19 cellular contexts compared by ENCODE assay signal in genomic region chr20:53989401-53989800, GRCh38.
DNase-seq lines count a peak whose midpoint lies in the region; ATAC-seq, FAIRE-seq and TF ChIP-seq lines count a peak whose summit lies in the region.
"Had no signal": no experiment of that assay in that cellular context is flagged by ENCODE, and none has a peak within 500 bp of the region (broad histone marks: within the 10 kb centered on the region; RNA-seq: fewer than 3 reads in every experiment).

No MANE protein-coding gene starts in this region.

- DNase-seq in HepG2 (ENCODE audit: low spot score): no peak
- DNase-seq in right lobe of liver: no peak
- DNase-seq in HTR-8/SVneo (ENCODE audit: insufficient read length, low spot score): no peak
- DNase-seq in sciatic nerve (ENCODE audit: low spot score): no peak
- no peak for DNase-seq in body of pancreas
- no peak for DNase-seq in KG1 (lab: John Stamatoyannopoulos, UW)
- DNase-seq: ACHN; CD4-positive, alpha-beta T cell; CD8-positive, alpha-beta T cell; COR-L47; DMS79 treated with DMSO at 0.1 percent for 48 hours; GF-D8 had no signal

- no peaks in the 10 kb centered on the region for H3K79me2 ChIP-seq in HepG2 (ENCODE audit: insufficient read depth, low read length)

- in situ Hi-C loops in HepG2 (cut with HindIII; ENCODE audit: extremely low pct_ligation_motif_present, low pct_unique_long_range_greater_than_20kb): no loop called here

- H4K20me1 ChIP-seq in HepG2 (ENCODE audit: insufficient read depth, low read length): no peaks in the 10 kb centered on the region
- H4K20me1 ChIP-seq: BLaER1 treated with 17β-estradiol and CSF1 and Interleukin-3, amounts not matched to agents 10 nM and 100 nM had no signal

- no peak overlapping the region for H3K4me2 ChIP-seq in HepG2 (ENCODE audit: low read depth, low read length)
- H3K4me2 ChIP-seq: BLaER1 treated with 17β-estradiol and CSF1 and Interleukin-3, amounts not matched to agents 10 nM and 100 nM had no signal

- H2AFZ ChIP-seq in HepG2 (ENCODE audit: low read length): no peak overlapping the region

- POLR2A ChIA-PET in HepG2 (lab: Yijun Ruan, JAX): no interaction called here

- TF ChIP-seq CTCF in HepG2 (CRISPR knock-in tag; IDR thresholded peaks at IDR 0.05) (no peak), right lobe of liver (IDR thresholded peaks at IDR 0.05) (no peak), body of pancreas (IDR thresholded peaks at IDR 0.05) (no peak)

- WGBS in HepG2 (ENCODE audit: low lambda C conversion rate): 43% methylated on average over 2 of the region's 2 CpGs
- WGBS in right lobe of liver (ENCODE audit: insufficient coverage, low coverage, low lambda C conversion rate, missing lambda C conversion rate): 68% methylated on average over 2 of the region's 2 CpGs
- WGBS in body of pancreas, 2 donors: 74 to 77% methylated on average over 2 of the region's 2 CpGs

- FAIRE-seq in HepG2 (lab: Jason Lieb, UNC) (no peak), HTR-8/SVneo (lab: Jason Lieb, UNC) (peak; percentile 38)
- FAIRE-seq: A204.1, G401.6, GM12891, GM19239 had no signal

- TF ChIP-seq POLR2A in HepG2 (IDR thresholded peaks at IDR 0.05; ENCODE audit: insufficient read depth in 1 of 2, low read depth in 2 of 2, low read length in 2 of 2) (no peak), right lobe of liver (IDR thresholded peaks at IDR 0.05) (no peak), body of pancreas (IDR thresholded peaks at IDR 0.05) (no peak)

- no peak overlapping the region for H3K27ac ChIP-seq in HepG2 (ENCODE audit: extremely low read length, insufficient read depth, low read length)
- H3K27ac ChIP-seq in right lobe of liver: no peak overlapping the region
- no peak overlapping the region for H3K27ac ChIP-seq in body of pancreas
- H3K27ac ChIP-seq: 22Rv1; BLaER1 treated with 17β-estradiol and CSF1 and Interleukin-3, amounts not matched to agents 10 nM and 100 nM; C4-2B had no signal

- no peaks in the 10 kb centered on the region for H3K27me3 ChIP-seq in HepG2 (ENCODE audit: control insufficient read depth in 1 of 2, insufficient read depth in 2 of 2, low read length in 2 of 2)
- H3K27me3 ChIP-seq in right lobe of liver: no peaks in the 10 kb centered on the region
- no peaks in the 10 kb centered on the region for H3K27me3 ChIP-seq in body of pancreas
- H3K27me3 ChIP-seq: BLaER1 treated with 17β-estradiol and CSF1 and Interleukin-3, amounts not matched to agents 10 nM and 100 nM had no signal

- ATAC-seq in HepG2 (no peak), right lobe of liver (no peak), sciatic nerve (peak; percentile 59), body of pancreas (no peak)
- ATAC-seq: CD8-positive, alpha-beta T cell had no signal

- BruUV-seq in HepG2 (replicated peaks; lab: Mats Ljungman, UMichigan): no TSS peak

- TF ChIP-seq RAD21 in HepG2 (CRISPR knock-in tag; IDR thresholded peaks at IDR 0.05): no peak

- TF ChIP-seq EP300 in HepG2 (IDR thresholded peaks at IDR 0.05; ENCODE audit: low read depth in 2 of 2, low read length in 2 of 2): no peak
- no peak for TF ChIP-seq EP300 in HepG2 (CRISPR knock-in tag; IDR thresholded peaks at IDR 0.05; ENCODE audit: borderline replicate concordance)

- H3K36me3 ChIP-seq in HepG2 (replicated peaks in 1 of 2; ENCODE audit: control insufficient read depth in 1 of 2, insufficient read depth in 2 of 2, low read length in 2 of 2) (no peaks in the 10 kb centered on the region), right lobe of liver (no peaks in the 10 kb centered on the region), body of pancreas (replicated peaks in 1 of 2; ENCODE audit: insufficient read depth in 1 of 2, low read depth in 2 of 2) (no peaks in the 10 kb centered on the region)
- H3K36me3 ChIP-seq: BLaER1 treated with 17β-estradiol and CSF1 and Interleukin-3, amounts not matched to agents 10 nM and 100 nM had no signal

- no peaks in the 10 kb centered on the region for H3K4me1 ChIP-seq in HepG2 (ENCODE audit: insufficient read depth, low read length)
- H3K4me1 ChIP-seq in right lobe of liver: no peaks in the 10 kb centered on the region
- H3K4me1 ChIP-seq in body of pancreas: no peaks in the 10 kb centered on the region
- H3K4me1 ChIP-seq: BLaER1 treated with 17β-estradiol and CSF1 and Interleukin-3, amounts not matched to agents 10 nM and 100 nM had no signal

- H3K4me3 ChIP-seq in HepG2 (replicated peaks in 1 of 3; ENCODE audit: insufficient read depth in 1 of 3, low read depth in 2 of 3, low read length in 3 of 3): no peak overlapping the region
- H3K4me3 ChIP-seq in right lobe of liver: no peak overlapping the region
- H3K4me3 ChIP-seq in body of pancreas: no peak overlapping the region
- H3K4me3 ChIP-seq: BLaER1 treated with 17β-estradiol and CSF1 and Interleukin-3, amounts not matched to agents 10 nM and 100 nM had no signal

- intact Hi-C loops in HepG2 (cut with micrococcal nuclease; ENCODE audit: unreplicated experiment) (no loop called here), right lobe of liver (cut with DNase I) (no loop called here), sciatic nerve (cut with DNase I) (no loop called here), body of pancreas (cut with DNase I) (no loop called here)

- CTCF ChIA-PET in HepG2 (lab: Yijun Ruan, JAX; ENCODE audit: low intra/inter-chr PET ratio, low total read pairs): no interaction called here

- H3K9me3 ChIP-seq in HepG2 (ENCODE audit: low read length) (no peaks in the 10 kb centered on the region), right lobe of liver (no peaks in the 10 kb centered on the region), body of pancreas (no peaks in the 10 kb centered on the region)
- H3K9me3 ChIP-seq: BLaER1 treated with 17β-estradiol and CSF1 and Interleukin-3, amounts not matched to agents 10 nM and 100 nM had no signal

- no peak overlapping the region for H3K9ac ChIP-seq in HepG2 (ENCODE audit: insufficient read depth, low read depth, low read length)
- H3K9ac ChIP-seq: BLaER1 treated with 17β-estradiol and CSF1 and Interleukin-3, amounts not matched to agents 10 nM and 100 nM had no signal

TF ChIP-seq in HepG2, 621 proteins besides CTCF, POLR2A, EP300 and RAD21:
- peak; percentile 26; the same call in 1 of the 2 replicates for TF ChIP-seq CREB1 (IDR thresholded peaks at IDR 0.05)
- TF ChIP-seq CREB1 (CRISPR knock-in tag; IDR thresholded peaks at IDR 0.05): no peak
- TF ChIP-seq KDM1A (CRISPR knock-in tag; IDR thresholded peaks at IDR 0.05): no peak
